18 cellular contexts compared by ENCODE assay signal in genomic region chr6:136148523-136148922, GRCh38.
"Had no signal": no experiment of that assay in that cellular context is flagged by ENCODE, and none has a peak within 500 bp of the region (broad histone marks: within the 10 kb centered on the region; RNA-seq: fewer than 3 reads in every experiment).

No MANE protein-coding gene starts in this region.

- H3K4me3 ChIP-seq: colonic mucosa, pancreas, sigmoid colon, skin epidermis, stomach, thoracic aorta, transverse colon had no signal

- H3K9me3 ChIP-seq: colonic mucosa, pancreas, sigmoid colon, stomach, thoracic aorta, transverse colon had no signal

- H3K4me1 ChIP-seq: colonic mucosa, pancreas, sigmoid colon, transverse colon had no signal

- H3K36me3 ChIP-seq: colonic mucosa, pancreas, sigmoid colon, stomach, thoracic aorta, transverse colon had no signal

- H3K27ac Mint-ChIP-seq: naive thymus-derived CD4-positive, alpha-beta T cell; progenitor cell of endocrine pancreas had no signal

- H3K27me3 ChIP-seq: colonic mucosa, pancreas, sigmoid colon, stomach, transverse colon had no signal

- ATAC-seq: left colon; naive thymus-derived CD4-positive, alpha-beta T cell; pancreas had no signal

- DNase-seq: colonic mucosa; effector CD4-positive, alpha-beta T cell; head of caudate nucleus; hippocampal formation; left colon; mammary epithelial cell; naive thymus-derived CD4-positive, alpha-beta T cell; nucleus accumbens; pancreas; sigmoid colon; stimulated activated CD4-positive, alpha-beta T cell treated with anti-CD3 and anti-CD28 coated beads, Interleukin-12 subunit alpha, Interleukin-12 subunit beta, amount 100 ng/mL, for 4 hours; stimulated activated naive CD4-positive, alpha-beta T cell; stomach; substantia nigra; transverse colon had no signal

- H3K27ac ChIP-seq: colonic mucosa, pancreas, sigmoid colon, skin epidermis, thoracic aorta had no signal

- H3K4me3 Mint-ChIP-seq: naive thymus-derived CD4-positive, alpha-beta T cell had no signal

- H3K27me3 Mint-ChIP-seq: progenitor cell of endocrine pancreas had no signal

- H3K4me1 Mint-ChIP-seq: naive thymus-derived CD4-positive, alpha-beta T cell had no signal
